8 cellular contexts compared by ENCODE assay signal in the genomic region with DNA sequence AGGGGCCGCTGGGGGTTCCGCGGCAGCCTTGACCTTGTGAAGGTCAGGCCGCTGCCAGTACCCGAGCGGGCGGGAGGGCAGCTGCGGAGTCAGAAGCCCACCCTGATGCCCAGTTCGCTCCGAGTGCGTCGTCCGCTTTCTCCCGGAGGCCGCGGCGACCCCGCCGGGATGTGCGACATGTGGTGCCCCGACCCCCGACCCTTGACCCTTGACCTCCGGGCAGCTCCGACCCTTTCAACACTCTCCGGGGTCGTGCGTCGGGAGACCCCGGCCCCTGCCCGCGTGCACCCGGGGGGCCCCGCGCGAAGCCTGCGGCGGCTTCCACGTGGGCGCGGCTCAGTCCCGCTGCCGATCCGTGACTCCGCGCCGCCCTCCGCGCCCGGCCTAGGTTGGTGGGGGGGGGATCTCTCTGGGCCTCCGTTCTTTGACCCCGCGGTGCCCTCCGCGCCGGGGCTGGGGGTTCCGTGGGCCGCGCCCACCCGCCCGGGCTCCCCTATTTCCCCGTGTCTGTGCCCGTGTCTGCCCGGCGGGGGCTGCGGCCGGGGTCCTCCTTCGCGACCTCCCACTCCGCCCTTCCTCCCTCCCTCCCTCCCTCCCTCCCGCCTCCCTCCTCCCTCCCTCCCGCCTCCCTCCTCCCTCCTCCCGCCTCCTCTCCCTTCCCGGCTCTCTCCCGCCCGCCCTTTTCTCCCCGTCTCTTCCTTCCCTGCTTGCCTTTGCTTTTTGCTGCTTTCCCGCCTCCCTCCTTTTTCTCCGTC. TPM values are rescaled to one million over a fixed set of nuclear protein-coding genes. Genes with fewer than 3 reads are reported as not detected.
A peak's percentile ranks its signal among the peaks of the same experiment; 100 is the strongest.
DNase-seq lines count a peak whose midpoint lies in the region; TF ChIP-seq lines count a peak whose summit lies in the region.

No MANE protein-coding gene starts in this region.

- H3K36me3 ChIP-seq in H7 (replicated peaks; ENCODE audit: control insufficient read depth, insufficient read depth, low read length) (peaks cover 42% of the 10 kb centered on the region), Loucy (ENCODE audit: insufficient read depth, low read length) (peaks cover 26% of the 10 kb centered on the region; the same call in 1 of the 2 replicates), brain microvascular endothelial cell (replicated peaks) (peaks cover 33% of the 10 kb centered on the region), iPS-20b (ENCODE audit: insufficient read depth, low read depth, low read length) (peaks cover 61% of the 10 kb centered on the region), smooth muscle cell (ENCODE audit: low read depth) (peaks cover 11% of the 10 kb centered on the region)

- H3K9me3 ChIP-seq in Loucy (ENCODE audit: insufficient read depth, low read depth, low read length) = no peaks in the 10 kb centered on the region
- H3K9me3 ChIP-seq in iPS-20b (ENCODE audit: insufficient read depth, low read depth, low read length) = no peaks in the 10 kb centered on the region
- H3K9me3 ChIP-seq in smooth muscle cell (replicated peaks; ENCODE audit: low read depth) = no peaks in the 10 kb centered on the region

- H4K20me1 ChIP-seq in Loucy (ENCODE audit: insufficient read depth, low read length, poor library complexity, severe bottlenecking) (peaks cover 34% of the 10 kb centered on the region), smooth muscle cell (ENCODE audit: low read depth) (peaks cover 49% of the 10 kb centered on the region)

- H3K27ac ChIP-seq in brain microvascular endothelial cell (peak overlapping the region; percentile 95), iPS-20b (ENCODE audit: low read length) (peak overlapping the region; percentile 89), smooth muscle cell (ENCODE audit: low read depth) (peak overlapping the region; percentile 93)

- peak overlapping the region; percentile 89 for H3K4me3 ChIP-seq in H7 (ENCODE audit: insufficient read depth, low read depth, low read length)
- H3K4me3 ChIP-seq in Loucy (ENCODE audit: low read length, poor library complexity, severe bottlenecking) = peak overlapping the region; percentile 93
- H3K4me3 ChIP-seq in brain microvascular endothelial cell (ENCODE audit: low read depth, low read length) = peak overlapping the region; percentile 71
- H3K4me3 ChIP-seq in iPS-20b (ENCODE audit: low read length) = peak overlapping the region; percentile 94
- peak overlapping the region; percentile 100 for H3K4me3 ChIP-seq in smooth muscle cell

- in situ Hi-C loops in brain microvascular endothelial cell (cut with HindIII; ENCODE audit: low pct_ligation_motif_present, low sequenced_read_pairs) = no loop called here

- no peaks in the 10 kb centered on the region for H3K9me2 ChIP-seq in Loucy (replicated peaks; ENCODE audit: low read depth, low read length)

- H3K27me3 ChIP-seq in H7 (ENCODE audit: control insufficient read depth, insufficient read depth, low read length) (no peaks in the 10 kb centered on the region), Loucy (ENCODE audit: insufficient read depth, low read length, poor library complexity, severe bottlenecking) (no peaks in the 10 kb centered on the region), brain microvascular endothelial cell (replicated peaks) (no peaks in the 10 kb centered on the region), iPS-20b (ENCODE audit: insufficient read depth, low read length) (no peaks in the 10 kb centered on the region), smooth muscle cell (ENCODE audit: low read depth) (no peaks in the 10 kb centered on the region)

- H3K4me2 ChIP-seq in Loucy (ENCODE audit: low read depth, low read length, poor library complexity, severe bottlenecking) (peak overlapping the region; percentile 74), smooth muscle cell (peak overlapping the region; percentile 98)

- peak overlapping the region; percentile 94 for H3K9ac ChIP-seq in Loucy (ENCODE audit: low read depth, low read length, poor library complexity, severe bottlenecking)
- H3K9ac ChIP-seq in iPS-20b (ENCODE audit: low read depth, low read length) = peak overlapping the region; percentile 97
- H3K9ac ChIP-seq in smooth muscle cell (ENCODE audit: low read depth) = peak overlapping the region; percentile 87

- under 1% methylated on average over 52 of the region's 78 CpGs for WGBS in smooth muscle cell (ENCODE audit: low lambda C conversion rate)

- peak; percentile 78 for DNase-seq in GM10266 (ENCODE audit: extremely low spot score)
- DNase-seq in H7 = peak; percentile 84
- DNase-seq in brain microvascular endothelial cell = peak; percentile 40
- DNase-seq in smooth muscle cell (lab: John Stamatoyannopoulos, UW; ENCODE audit: unreplicated experiment) = no peak
- no peak for DNase-seq in COR-L47 (lab: John Stamatoyannopoulos, UW)
- no peak for DNase-seq in NCI-H510A treated with DMSO at 0.1 percent for 48 hours (lab: John Stamatoyannopoulos, UW)

- no peak for TF ChIP-seq CTCF in GM10266 (IDR thresholded peaks at IDR 0.05; ENCODE audit: control insufficient read depth, insufficient read depth, low read depth, missing control alignments)
- no peak for TF ChIP-seq CTCF in Loucy (conservative IDR thresholded peaks at IDR 0.05; ENCODE audit: low read length)
- TF ChIP-seq CTCF in brain microvascular endothelial cell (IDR thresholded peaks at IDR 0.05; ENCODE audit: low read depth, low read length, missing control alignments) = no peak
- no peak for TF ChIP-seq CTCF in smooth muscle cell (IDR thresholded peaks at IDR 0.05; ENCODE audit: borderline replicate concordance, insufficient read depth, poor library complexity, severe bottlenecking)

- H2AFZ ChIP-seq in Loucy (ENCODE audit: low read length) (peak overlapping the region; percentile 73; the same call in 1 of the 2 replicates), smooth muscle cell (ENCODE audit: low read depth) (peak overlapping the region; percentile 66)

- peaks cover 74% of the 10 kb centered on the region for H3K79me2 ChIP-seq in Loucy (ENCODE audit: insufficient read depth, low read length)
- peaks cover 47% of the 10 kb centered on the region for H3K79me2 ChIP-seq in smooth muscle cell (ENCODE audit: low read depth)

- peaks cover 3% of the 10 kb centered on the region for H3K4me1 ChIP-seq in Loucy (ENCODE audit: insufficient read depth, low read length, poor library complexity, severe bottlenecking)
- no peaks in the 10 kb centered on the region for H3K4me1 ChIP-seq in iPS-20b (ENCODE audit: insufficient read depth, low read length)
- H3K4me1 ChIP-seq in smooth muscle cell (ENCODE audit: low read depth) = peaks cover 15% of the 10 kb centered on the region

- H3F3A ChIP-seq in Loucy (ENCODE audit: low read depth) (no peaks in the 10 kb centered on the region), smooth muscle cell (ENCODE audit: low read depth) (peaks cover 16% of the 10 kb centered on the region)

RNA-seq across cellular contexts. Expression of gene SLC25A6, which starts 0.6 kb away (rescaled TPM):
- 496 and 508 TPM in 2 replicates for total RNA-seq in H7 (2014; rRNA removed; shearing (Covaris generic))
- total RNA-seq in smooth muscle cell = 160 and 164 TPM in 2 replicates
- polyA plus RNA-seq in smooth muscle cell = 261 and 288 TPM in 2 replicates

RNA-seq across cellular contexts. Expression of gene IL3RA, which starts 56.0 kb away (rescaled TPM):
- 0.07 TPM in 1 of 2 replicates, not detected in the other for total RNA-seq in H7 (2014; rRNA removed; shearing (Covaris generic))
- total RNA-seq in smooth muscle cell = 0.67 TPM in 1 of 2 replicates, not detected in the other
- 0.24 and 0.90 TPM in 2 replicates for polyA plus RNA-seq in smooth muscle cell

Comparison
In these comparisons a context has a peak if more than half of its experiments do, and no peak if none do; other contexts are left out.
1. DNase-seq: peak in GM10266 (single experiment), H7 (single experiment) and brain microvascular endothelial cell (single experiment); none in smooth muscle cell (single experiment), COR-L47 (single experiment) and NCI-H510A treated with DMSO at 0.1 percent for 48 hours (single experiment).
2. Peak in every context shown above with its lines, with median percentiles within 50 percentile points of each other: H3K4me3 ChIP-seq, H3K9ac ChIP-seq and H3K27ac ChIP-seq.